ENCODE assay signal across 20 cellular contexts in the genomic region with DNA sequence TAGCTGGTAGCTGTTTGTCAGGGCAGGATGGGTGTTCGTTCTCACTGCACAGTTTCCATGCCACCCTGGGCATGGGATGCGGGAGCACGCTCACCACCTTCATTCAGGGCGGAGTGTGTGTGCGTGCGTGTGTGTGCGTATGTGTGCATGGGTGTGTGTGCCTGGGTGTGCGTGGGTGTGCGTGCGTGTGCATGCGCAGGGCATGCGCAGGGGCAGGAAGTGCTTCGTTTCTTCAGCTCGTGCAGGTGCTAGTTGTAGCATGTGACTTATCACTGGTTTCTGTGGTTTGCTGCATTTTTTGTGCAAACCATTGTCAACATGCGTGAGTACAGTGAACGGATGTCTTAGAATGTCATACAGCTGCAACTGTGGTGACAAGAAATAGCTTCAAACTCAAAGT.
DNase-seq lines count a peak whose midpoint lies in the region; ATAC-seq, FAIRE-seq and TF ChIP-seq lines count a peak whose summit lies in the region.
"Had no signal": no experiment of that assay in that cellular context is flagged by ENCODE, and none has a peak within 500 bp of the region (broad histone marks: within the 10 kb centered on the region; RNA-seq: fewer than 3 reads in every experiment).

No MANE protein-coding gene starts in this region.

- H3K36me3 Mint-ChIP-seq in activated CD8-positive, alpha-beta T cell treated with anti-CD3 and anti-CD28 coated beads for 36 hours (ENCODE audit: low read depth), result peaks cover 6% of the 10 kb centered on the region
- H3K36me3 Mint-ChIP-seq in activated CD8-positive, alpha-beta T cell treated with anti-CD3 and anti-CD28 coated beads, Interleukin-2, amount 10 ng/mL, durations not matched to agents 7 days and 5 days (ENCODE audit: low read depth), result peaks cover 3% of the 10 kb centered on the region
- H3K36me3 Mint-ChIP-seq in CD8-positive, alpha-beta memory T cell, result peaks cover 0 to 13% (median 6%) of the 10 kb centered on the region in 3 donors
- peaks cover 8 to 10% of the 10 kb centered on the region in 2 donors for H3K36me3 Mint-ChIP-seq in activated T-cell treated with anti-CD3 and anti-CD28 coated beads, Interleukin-2, amount 50 U/mL, for 72 hours (ENCODE audit: insufficient read depth in 2 of 2)
- peaks cover 0 to 24% (median 22%) of the 10 kb centered on the region in 5 donors for H3K36me3 Mint-ChIP-seq in naive thymus-derived CD4-positive, alpha-beta T cell

- no peak overlapping the region for H3K4me3 Mint-ChIP-seq in activated CD8-positive, alpha-beta T cell treated with anti-CD3 and anti-CD28 coated beads for 36 hours
- H3K4me3 Mint-ChIP-seq in activated CD8-positive, alpha-beta T cell treated with anti-CD3 and anti-CD28 coated beads, Interleukin-2, amount 10 ng/mL, durations not matched to agents 7 days and 5 days, result no peak overlapping the region
- H3K4me3 Mint-ChIP-seq in CD8-positive, alpha-beta memory T cell, result peak overlapping the region in 2 of 7 donors; percentile 2 to 12
- peak overlapping the region in 1 of 2 donors; percentile 10 for H3K4me3 Mint-ChIP-seq in activated T-cell treated with anti-CD3 and anti-CD28 coated beads, Interleukin-2, amount 50 U/mL, for 72 hours
- H3K4me3 Mint-ChIP-seq in naive thymus-derived CD4-positive, alpha-beta T cell, result peak overlapping the region in 8 of 10 donors; percentile 43 to 62 (median 56)
- H3K4me3 Mint-ChIP-seq: IgD-negative memory B cell had no signal

- H3K9me3 Mint-ChIP-seq in activated CD8-positive, alpha-beta T cell treated with anti-CD3 and anti-CD28 coated beads for 36 hours, result peaks cover 9% of the 10 kb centered on the region
- no peaks in the 10 kb centered on the region for H3K9me3 Mint-ChIP-seq in activated CD8-positive, alpha-beta T cell treated with anti-CD3 and anti-CD28 coated beads, Interleukin-2, amount 10 ng/mL, durations not matched to agents 7 days and 5 days (ENCODE audit: insufficient read depth)
- no peaks in the 10 kb centered on the region for H3K9me3 Mint-ChIP-seq in CD8-positive, alpha-beta memory T cell
- peaks cover 4 to 5% of the 10 kb centered on the region in 2 donors for H3K9me3 Mint-ChIP-seq in activated T-cell treated with anti-CD3 and anti-CD28 coated beads, Interleukin-2, amount 50 U/mL, for 72 hours
- H3K9me3 Mint-ChIP-seq in naive thymus-derived CD4-positive, alpha-beta T cell, result peaks cover 0 to 12% (median 7%) of the 10 kb centered on the region in 11 donors
- H3K9me3 Mint-ChIP-seq: IgD-negative memory B cell had no signal

- CTCF ChIA-PET in activated CD8-positive, alpha-beta T cell treated with anti-CD3 and anti-CD28 coated beads for 36 hours (lab: Charles Lee), result no interaction called here
- CTCF ChIA-PET in activated CD8-positive, alpha-beta T cell treated with anti-CD3 and anti-CD28 coated beads, Interleukin-2, amount 10 ng/mL, durations not matched to agents 7 days and 5 days (lab: Charles Lee), result interaction anchor here (0.9 kb wide), 1 partner anchor 12 kb away, joined by 3 read pairs; no protein-coding TSS in a partner anchor
- CTCF ChIA-PET in CD8-positive, alpha-beta memory T cell (lab: Charles Lee), result interaction anchor here (0.9 kb wide), 1 partner anchor 12 kb away, joined by 3 read pairs; no protein-coding TSS in a partner anchor
- CTCF ChIA-PET in naive thymus-derived CD4-positive, alpha-beta T cell (lab: Charles Lee), result interaction anchor here (0.8 kb wide), 1 partner anchor 213 kb away, joined by 4 read pairs; no protein-coding TSS in a partner anchor

- TF ChIP-seq POLR2A in H54 (IDR thresholded peaks at IDR 0.05; ENCODE audit: low read depth, low read length), result no peak

- peak; percentile 22 for DNase-seq in activated CD8-positive, alpha-beta T cell treated with anti-CD3 and anti-CD28 coated beads for 36 hours
- no peak for DNase-seq in activated CD8-positive, alpha-beta T cell treated with anti-CD3 and anti-CD28 coated beads, Interleukin-2, amount 10 ng/mL, durations not matched to agents 7 days and 5 days
- DNase-seq in CD8-positive, alpha-beta memory T cell, result peak in 1 of 5 donors; percentile 35
- no peak for DNase-seq in activated T-cell treated with anti-CD3 and anti-CD28 coated beads, Interleukin-2, amount 50 U/mL, for 72 hours
- DNase-seq in naive thymus-derived CD4-positive, alpha-beta T cell, result peak in 7 of 9 donors; percentile 24 to 73 (median 58)
- DNase-seq in activated CD8-positive, alpha-beta memory T cell treated with anti-CD3 and anti-CD28 coated beads, Interleukin-2, amount 50 U/mL, for 48 hours, result no peak
- DNase-seq in H54 (ENCODE audit: insufficient read length, low spot score), result no peak
- DNase-seq: aorta, DMS 273 treated with DMSO at 0.1 percent for 48 hours, erythroblast, foreskin keratinocyte, GM23248, hippocampal formation, NCI-H1436 treated with DMSO at 0.1 percent for 48 hours, NCI-H69, spleen had no signal

- H3K27me3 ChIP-seq in CD8-positive, alpha-beta memory T cell (ENCODE audit: insufficient read depth, low read length, poor library complexity, severe bottlenecking), result no peaks in the 10 kb centered on the region
- no peaks in the 10 kb centered on the region for H3K27me3 ChIP-seq in naive thymus-derived CD4-positive, alpha-beta T cell (ENCODE audit: control insufficient read depth in 2 of 2, insufficient read depth in 2 of 2, low read length in 2 of 2)
- H3K27me3 ChIP-seq: BLaER1, foreskin keratinocyte, spleen had no signal

- POLR2A ChIA-PET in activated CD8-positive, alpha-beta T cell treated with anti-CD3 and anti-CD28 coated beads for 36 hours (lab: Charles Lee), result interaction anchor here (0.8 kb wide), 1 partner anchor 41 kb away, joined by 3 read pairs; no protein-coding TSS in a partner anchor
- POLR2A ChIA-PET in activated CD8-positive, alpha-beta T cell treated with anti-CD3 and anti-CD28 coated beads, Interleukin-2, amount 10 ng/mL, durations not matched to agents 7 days and 5 days (lab: Charles Lee), result no interaction called here
- POLR2A ChIA-PET in CD8-positive, alpha-beta memory T cell (lab: Charles Lee), result interaction anchor here (1.0 kb wide), 1 partner anchor 35 kb away, joined by 4 read pairs; no protein-coding TSS in a partner anchor
- POLR2A ChIA-PET in naive thymus-derived CD4-positive, alpha-beta T cell (lab: Charles Lee), result interaction anchor here (0.7 to 1.6 kb wide), 5 partner anchors 14 to 181 kb away, joined by 4 to 6 read pairs (median 5); a partner anchor contains a TSS

- H3K9me3 ChIP-seq in CD8-positive, alpha-beta memory T cell (ENCODE audit: low read length), result no peaks in the 10 kb centered on the region
- H3K9me3 ChIP-seq in naive thymus-derived CD4-positive, alpha-beta T cell (ENCODE audit: control insufficient read depth in 2 of 3, low read length in 3 of 3), result no peaks in the 10 kb centered on the region
- H3K9me3 ChIP-seq: BLaER1, spleen had no signal

- H3K27ac Mint-ChIP-seq in activated CD8-positive, alpha-beta T cell treated with anti-CD3 and anti-CD28 coated beads for 36 hours, result no peak overlapping the region
- H3K27ac Mint-ChIP-seq in activated CD8-positive, alpha-beta T cell treated with anti-CD3 and anti-CD28 coated beads, Interleukin-2, amount 10 ng/mL, durations not matched to agents 7 days and 5 days, result no peak overlapping the region
- peak overlapping the region in 7 of 8 donors; percentile 12 to 64 (median 37) for H3K27ac Mint-ChIP-seq in CD8-positive, alpha-beta memory T cell
- H3K27ac Mint-ChIP-seq in activated T-cell treated with anti-CD3 and anti-CD28 coated beads, Interleukin-2, amount 50 U/mL, for 72 hours, result peak overlapping the region; percentile 22
- H3K27ac Mint-ChIP-seq in naive thymus-derived CD4-positive, alpha-beta T cell, result peak overlapping the region; percentile 56 to 95 (median 86)
- H3K27ac Mint-ChIP-seq: IgD-negative memory B cell had no signal

- H3K4me1 ChIP-seq in CD8-positive, alpha-beta memory T cell (ENCODE audit: insufficient read depth, low read length), result peaks cover 9% of the 10 kb centered on the region
- peaks cover 4 to 10% of the 10 kb centered on the region in 2 donors for H3K4me1 ChIP-seq in naive thymus-derived CD4-positive, alpha-beta T cell (ENCODE audit: control insufficient read depth in 2 of 2, insufficient read depth in 2 of 2, low read length in 2 of 2)
- H3K4me1 ChIP-seq: BLaER1, foreskin keratinocyte, spleen had no signal

- no peaks in the 10 kb centered on the region for H3K27me3 Mint-ChIP-seq in activated CD8-positive, alpha-beta T cell treated with anti-CD3 and anti-CD28 coated beads for 36 hours
- H3K27me3 Mint-ChIP-seq in activated CD8-positive, alpha-beta T cell treated with anti-CD3 and anti-CD28 coated beads, Interleukin-2, amount 10 ng/mL, durations not matched to agents 7 days and 5 days (ENCODE audit: low read depth), result no peaks in the 10 kb centered on the region
- no peaks in the 10 kb centered on the region for H3K27me3 Mint-ChIP-seq in CD8-positive, alpha-beta memory T cell
- no peaks in the 10 kb centered on the region for H3K27me3 Mint-ChIP-seq in activated T-cell treated with anti-CD3 and anti-CD28 coated beads, Interleukin-2, amount 50 U/mL, for 72 hours (ENCODE audit: low read depth)
- no peaks in the 10 kb centered on the region for H3K27me3 Mint-ChIP-seq in naive thymus-derived CD4-positive, alpha-beta T cell
- H3K27me3 Mint-ChIP-seq: IgD-negative memory B cell had no signal

- peak; percentile 45 for ATAC-seq in activated CD8-positive, alpha-beta T cell treated with anti-CD3 and anti-CD28 coated beads for 36 hours
- no peak for ATAC-seq in activated CD8-positive, alpha-beta T cell treated with anti-CD3 and anti-CD28 coated beads, Interleukin-2, amount 10 ng/mL, durations not matched to agents 7 days and 5 days
- ATAC-seq in activated T-cell treated with anti-CD3 and anti-CD28 coated beads, Interleukin-2, amount 50 U/mL, for 72 hours (replicated peaks in 1 of 2), result peak in 1 of 2 donors; percentile 36
- peak; percentile 73 for ATAC-seq in naive thymus-derived CD4-positive, alpha-beta T cell
- no peak for ATAC-seq in GM21528 (IDR thresholded peaks at IDR 0.05; ENCODE audit: low FRiP score, unreplicated experiment)
- ATAC-seq: foreskin keratinocyte had no signal

- H3K4me1 Mint-ChIP-seq in activated CD8-positive, alpha-beta T cell treated with anti-CD3 and anti-CD28 coated beads for 36 hours (ENCODE audit: low read depth), result peaks cover 22% of the 10 kb centered on the region
- peaks cover 7% of the 10 kb centered on the region for H3K4me1 Mint-ChIP-seq in activated CD8-positive, alpha-beta T cell treated with anti-CD3 and anti-CD28 coated beads, Interleukin-2, amount 10 ng/mL, durations not matched to agents 7 days and 5 days (ENCODE audit: low read depth)
- H3K4me1 Mint-ChIP-seq in CD8-positive, alpha-beta memory T cell, result peaks cover 42 to 56% (median 43%) of the 10 kb centered on the region in 3 donors
- H3K4me1 Mint-ChIP-seq in activated T-cell treated with anti-CD3 and anti-CD28 coated beads, Interleukin-2, amount 50 U/mL, for 72 hours (ENCODE audit: low read depth), result peaks cover 18% of the 10 kb centered on the region
- peaks cover 12 to 31% (median 21%) of the 10 kb centered on the region in 7 donors for H3K4me1 Mint-ChIP-seq in naive thymus-derived CD4-positive, alpha-beta T cell
- H3K4me1 Mint-ChIP-seq: IgD-negative memory B cell had no signal

- no peak overlapping the region for H3K4me3 ChIP-seq in CD8-positive, alpha-beta memory T cell (ENCODE audit: low read length)
- no peak overlapping the region for H3K4me3 ChIP-seq in naive thymus-derived CD4-positive, alpha-beta T cell (ENCODE audit: low read length)
- H3K4me3 ChIP-seq: BLaER1, GM23248, spleen had no signal

- FAIRE-seq in H54 (lab: Jason Lieb, UNC), result no peak
- FAIRE-seq: islet of Langerhans had no signal

- intact Hi-C loops in activated CD8-positive, alpha-beta T cell treated with anti-CD3 and anti-CD28 coated beads for 36 hours (cut with micrococcal nuclease), result no loop called here
- intact Hi-C loops in naive thymus-derived CD4-positive, alpha-beta T cell (cut with micrococcal nuclease), result loop anchor here in 1 of 2 donors (1.0 to 5.0 kb wide), 2 partner anchors 42 to 183 kb away; a partner anchor contains a TSS

- H3K27ac ChIP-seq in CD8-positive, alpha-beta memory T cell (ENCODE audit: low read depth, low read length), result no peak overlapping the region
- peak overlapping the region; percentile 14 for H3K27ac ChIP-seq in naive thymus-derived CD4-positive, alpha-beta T cell (ENCODE audit: low read depth, low read length)
- H3K27ac ChIP-seq: BLaER1, foreskin keratinocyte, GM23248, spleen had no signal

- H3K36me3 ChIP-seq in CD8-positive, alpha-beta memory T cell (ENCODE audit: insufficient read depth, low read length), result no peaks in the 10 kb centered on the region
- H3K36me3 ChIP-seq in naive thymus-derived CD4-positive, alpha-beta T cell (ENCODE audit: control insufficient read depth in 2 of 3, insufficient read depth in 3 of 3, low read length in 3 of 3), result no peaks in the 10 kb centered on the region
- H3K36me3 ChIP-seq: BLaER1, spleen had no signal

- TF ChIP-seq CTCF in activated CD8-positive, alpha-beta T cell treated with anti-CD3 and anti-CD28 coated beads for 36 hours (IDR thresholded peaks at IDR 0.05), result no peak

Comparison
In these comparisons a context has a peak if more than half of its experiments do, and no peak if none do; other contexts are left out.
1. ATAC-seq: peak in activated CD8-positive, alpha-beta T cell treated with anti-CD3 and anti-CD28 coated beads for 36 hours (single experiment) and naive thymus-derived CD4-positive, alpha-beta T cell (single experiment); none in activated CD8-positive, alpha-beta T cell treated with anti-CD3 and anti-CD28 coated beads, Interleukin-2, amount 10 ng/mL, durations not matched to agents 7 days and 5 days (single experiment) and GM21528 (single experiment).
2. DNase-seq: peak in activated CD8-positive, alpha-beta T cell treated with anti-CD3 and anti-CD28 coated beads for 36 hours (single experiment) and naive thymus-derived CD4-positive, alpha-beta T cell (7 of 9); none in activated CD8-positive, alpha-beta T cell treated with anti-CD3 and anti-CD28 coated beads, Interleukin-2, amount 10 ng/mL, durations not matched to agents 7 days and 5 days (single experiment), activated T-cell treated with anti-CD3 and anti-CD28 coated beads, Interleukin-2, amount 50 U/mL, for 72 hours (0 of 2), activated CD8-positive, alpha-beta memory T cell treated with anti-CD3 and anti-CD28 coated beads, Interleukin-2, amount 50 U/mL, for 48 hours (single experiment) and H54 (single experiment).
3. H3K27ac Mint-ChIP-seq: peak in CD8-positive, alpha-beta memory T cell (7 of 8), activated T-cell treated with anti-CD3 and anti-CD28 coated beads, Interleukin-2, amount 50 U/mL, for 72 hours (single experiment) and naive thymus-derived CD4-positive, alpha-beta T cell (9 of 9); none in activated CD8-positive, alpha-beta T cell treated with anti-CD3 and anti-CD28 coated beads for 36 hours (single experiment) and activated CD8-positive, alpha-beta T cell treated with anti-CD3 and anti-CD28 coated beads, Interleukin-2, amount 10 ng/mL, durations not matched to agents 7 days and 5 days (single experiment).
4. H3K4me3 Mint-ChIP-seq: peak in naive thymus-derived CD4-positive, alpha-beta T cell (8 of 10); none in activated CD8-positive, alpha-beta T cell treated with anti-CD3 and anti-CD28 coated beads for 36 hours (single experiment) and activated CD8-positive, alpha-beta T cell treated with anti-CD3 and anti-CD28 coated beads, Interleukin-2, amount 10 ng/mL, durations not matched to agents 7 days and 5 days (single experiment).